ENCODE assay signal across 1 cellular context in genomic region chr4:154313004-154313587, GRCh38.
TF ChIP-seq lines count a peak whose summit lies in the region.

No MANE protein-coding gene starts in this region.

TF ChIP-seq in GM23338, 12 proteins besides CTCF, POLR2A, EP300 and RAD21:
- TF ChIP-seq ZNF462 (CRISPR knock-in tag; IDR thresholded peaks at IDR 0.05) (no peak), JUNB (IDR thresholded peaks at IDR 0.05; ENCODE audit: unreplicated experiment) (no peak), ETS1 (IDR thresholded peaks at IDR 0.05) (no peak), ZNF114 (CRISPR knock-in tag; IDR thresholded peaks at IDR 0.05) (no peak), NANOG (IDR thresholded peaks at IDR 0.05; ENCODE audit: borderline replicate concordance) (no peak), POLR2AphosphoS5 (IDR thresholded peaks at IDR 0.05; ENCODE audit: low read depth) (no peak), ZNF331 (CRISPR knock-in tag; IDR thresholded peaks at IDR 0.05; ENCODE audit: low read depth) (no peak), STAT1 (IDR thresholded peaks at IDR 0.05; ENCODE audit: unreplicated experiment) (no peak), REST (IDR thresholded peaks at IDR 0.05; ENCODE audit: unreplicated experiment) (no peak)
